ENCODE assay signal across 13 cellular contexts in genomic region chr2:40093036-40093673, GRCh38.
A peak's percentile ranks its signal among the peaks of the same experiment; 100 is the strongest.
DNase-seq lines count a peak whose midpoint lies in the region; ATAC-seq and TF ChIP-seq lines count a peak whose summit lies in the region.
"Had no signal": no experiment of that assay in that cellular context is flagged by ENCODE, and none has a peak within 500 bp of the region (broad histone marks: within the 10 kb centered on the region; RNA-seq: fewer than 3 reads in every experiment).

No MANE protein-coding gene starts in this region.

- intact Hi-C loops in left ventricle myocardium superior (cut with micrococcal nuclease) (no loop called here), Calu3 (cut with micrococcal nuclease; ENCODE audit: unreplicated experiment) (no loop called here)

- H3K36me3 Mint-ChIP-seq in H9 (ENCODE audit: insufficient read depth in 1 of 3, low read depth in 3 of 3) (no peaks in the 10 kb centered on the region), Calu3 (ENCODE audit: insufficient read depth, unreplicated experiment) (no peaks in the 10 kb centered on the region)
- H3K36me3 Mint-ChIP-seq: activated naive CD4-positive, alpha-beta T cell treated with anti-CD3 and anti-CD28 coated beads, Interleukin-2, amount 50 U/mL, for 72 hours had no signal

- H3K27ac Mint-ChIP-seq in H9: no peak overlapping the region
- no peak overlapping the region for H3K27ac Mint-ChIP-seq in Calu3 (ENCODE audit: unreplicated experiment)
- H3K27ac Mint-ChIP-seq: activated naive CD4-positive, alpha-beta T cell treated with anti-CD3 and anti-CD28 coated beads, Interleukin-2, amount 50 U/mL, for 72 hours had no signal

- no peaks in the 10 kb centered on the region for H3K36me3 ChIP-seq in trophoblast cell (ENCODE audit: control insufficient read depth in 1 of 2, insufficient read depth in 2 of 2, low read length in 2 of 2)
- no peaks in the 10 kb centered on the region for H3K36me3 ChIP-seq in tibial nerve
- H3K36me3 ChIP-seq: esophagus squamous epithelium had no signal

- no peak for TF ChIP-seq CTCF in H9 (conservative IDR thresholded peaks at IDR 0.05)
- no peak for TF ChIP-seq CTCF in tibial nerve (IDR thresholded peaks at IDR 0.05)
- no peak for TF ChIP-seq CTCF in Calu3 (IDR thresholded peaks at IDR 0.05; ENCODE audit: unreplicated experiment)

- H3K4ac ChIP-seq in H9 (ENCODE audit: low read depth, low read length): no peak overlapping the region
- H3K4ac ChIP-seq in trophoblast cell (ENCODE audit: low read depth, low read length): no peak overlapping the region

- no CpG with 5 or more reads among the region's 6 CpGs for WGBS in H9 (ENCODE audit: extremely low coverage, insufficient read length, low lambda C conversion rate)
- WGBS in trophoblast cell (ENCODE audit: extremely low coverage, insufficient coverage, insufficient read length): no CpG with 5 or more reads among the region's 6 CpGs
- 43 to 49% methylated on average over 6 of the region's 6 CpGs for WGBS in tibial nerve, 2 donors

- CTCF ChIA-PET in Calu3 (lab: Charles Lee): no interaction called here

- H3K27ac ChIP-seq in H9 (ENCODE audit: insufficient read length, low read depth, low read length) (no peak overlapping the region), trophoblast cell (ENCODE audit: low read depth, low read length) (no peak overlapping the region), tibial nerve (no peak overlapping the region)
- H3K27ac ChIP-seq: esophagus squamous epithelium had no signal

- H3K56ac ChIP-seq in H9 (ENCODE audit: insufficient read length, low read depth, low read length): no peak overlapping the region

- H2BK20ac ChIP-seq in H9 (ENCODE audit: low read depth, low read length, poor library complexity, severe bottlenecking): no peak overlapping the region

- no peaks in the 10 kb centered on the region for H3K9me3 Mint-ChIP-seq in H9
- no peaks in the 10 kb centered on the region for H3K9me3 Mint-ChIP-seq in Calu3 (ENCODE audit: low read depth, unreplicated experiment)
- H3K9me3 Mint-ChIP-seq: activated naive CD4-positive, alpha-beta T cell treated with anti-CD3 and anti-CD28 coated beads, Interleukin-2, amount 50 U/mL, for 72 hours; stimulated activated naive CD8-positive, alpha-beta T cell treated with anti-CD3 and anti-CD28 coated beads, Interleukin-15, amount 100 ng/mL, for 72 hours had no signal

- H4K12ac ChIP-seq in trophoblast cell (ENCODE audit: low read depth, low read length): no peak overlapping the region

- H3T11ph ChIP-seq in H9 (ENCODE audit: low read length): peak overlapping the region; percentile 53

- H3K9me3 ChIP-seq in H9 (ENCODE audit: control insufficient read depth, low read depth, low read length) (no peaks in the 10 kb centered on the region), trophoblast cell (ENCODE audit: insufficient read depth, low read depth, low read length) (no peaks in the 10 kb centered on the region), tibial nerve (no peaks in the 10 kb centered on the region)
- H3K9me3 ChIP-seq: esophagus squamous epithelium had no signal

- H3K27me3 Mint-ChIP-seq in H9 (ENCODE audit: low read depth) (no peaks in the 10 kb centered on the region), Calu3 (ENCODE audit: unreplicated experiment) (no peaks in the 10 kb centered on the region)
- H3K27me3 Mint-ChIP-seq: stimulated activated naive CD8-positive, alpha-beta T cell treated with anti-CD3 and anti-CD28 coated beads, Interleukin-15, amount 100 ng/mL, for 72 hours had no signal

- no peak overlapping the region for H3K14ac ChIP-seq in H9 (ENCODE audit: insufficient read depth, low read length)
- H3K14ac ChIP-seq in trophoblast cell (ENCODE audit: low read length): no peak overlapping the region

- no peaks in the 10 kb centered on the region for H3K4me1 ChIP-seq in H9 (ENCODE audit: insufficient read depth, low read length)
- peaks cover 0 to 2% of the 10 kb centered on the region in 2 experiments for H3K4me1 ChIP-seq in trophoblast cell (ENCODE audit: control insufficient read depth in 1 of 2, insufficient read depth in 2 of 2, low read length in 2 of 2)
- no peaks in the 10 kb centered on the region for H3K4me1 ChIP-seq in tibial nerve

- no peaks in the 10 kb centered on the region for H3K23me2 ChIP-seq in H9 (ENCODE audit: insufficient read length, low read depth, low read length, poor library complexity, severe bottlenecking)

- H4K8ac ChIP-seq in H9 (replicated peaks; ENCODE audit: insufficient read length, low read depth, low read length): no peak overlapping the region
- no peak overlapping the region for H4K8ac ChIP-seq in trophoblast cell (ENCODE audit: low read depth, low read length)

- H3K79me2 ChIP-seq in H9 (ENCODE audit: insufficient read depth, low read length): no peaks in the 10 kb centered on the region
- no peaks in the 10 kb centered on the region for H3K79me2 ChIP-seq in trophoblast cell (ENCODE audit: control insufficient read depth, insufficient read depth, low read length, poor library complexity)

- H2BK5ac ChIP-seq in H9 (ENCODE audit: insufficient read length, low read length): no peak overlapping the region
- no peak overlapping the region for H2BK5ac ChIP-seq in trophoblast cell (ENCODE audit: low read depth, low read length, poor library complexity)

- no peak overlapping the region for H3K4me3 ChIP-seq in trophoblast cell (ENCODE audit: low read depth, low read length)
- H3K4me3 ChIP-seq in tibial nerve: no peak overlapping the region
- H3K4me3 ChIP-seq: esophagus squamous epithelium had no signal

- H2BK120ac ChIP-seq in H9 (ENCODE audit: low read depth, low read length, poor library complexity, severe bottlenecking): no peak overlapping the region
- H2BK120ac ChIP-seq in trophoblast cell (ENCODE audit: insufficient read depth, low read length, poor library complexity): no peak overlapping the region

- no peaks in the 10 kb centered on the region for H4K20me1 ChIP-seq in H9 (ENCODE audit: control insufficient read depth, insufficient read depth, insufficient read length)

- H3K4me1 Mint-ChIP-seq in H9 (peaks cover 5 to 7% of the 10 kb centered on the region in 2 experiments; a peak in 3 of 4 replicates), Calu3 (ENCODE audit: low read depth, unreplicated experiment) (peaks cover 32% of the 10 kb centered on the region)
- H3K4me1 Mint-ChIP-seq: stimulated activated naive CD8-positive, alpha-beta T cell treated with anti-CD3 and anti-CD28 coated beads, Interleukin-15, amount 100 ng/mL, for 72 hours had no signal

- no peaks in the 10 kb centered on the region for H3K27me3 ChIP-seq in H9 (ENCODE audit: insufficient read depth, low read length)
- H3K27me3 ChIP-seq in trophoblast cell (ENCODE audit: insufficient read depth, low read length): no peaks in the 10 kb centered on the region
- H3K27me3 ChIP-seq in tibial nerve: no peaks in the 10 kb centered on the region
- H3K27me3 ChIP-seq: esophagus squamous epithelium had no signal

- H4K91ac ChIP-seq in H9 (ENCODE audit: insufficient read length, low read depth, low read length): no peak overlapping the region
- peak overlapping the region; percentile 37 for H4K91ac ChIP-seq in trophoblast cell (ENCODE audit: low read depth, low read length)

- peak; percentile 42 for ATAC-seq in left ventricle myocardium superior
- ATAC-seq: activated naive CD4-positive, alpha-beta T cell treated with anti-CD3 and anti-CD28 coated beads, Interleukin-2, amount 50 U/mL, for 72 hours; stimulated activated naive CD8-positive, alpha-beta T cell treated with anti-CD3 and anti-CD28 coated beads, Interleukin-15, amount 100 ng/mL, for 72 hours had no signal

- H3K9ac ChIP-seq in H9 (ENCODE audit: extremely low read depth, insufficient read length, low read length) (no peak overlapping the region), trophoblast cell (ENCODE audit: low read length) (no peak overlapping the region)

- H3K4me2 ChIP-seq in H9 (ENCODE audit: insufficient read depth, insufficient read length, low read length) (no peak overlapping the region), trophoblast cell (ENCODE audit: low read length) (no peak overlapping the region)

- TF ChIP-seq EP300 in tibial nerve (IDR thresholded peaks at IDR 0.05): no peak

- BruUV-seq in Calu3 (replicated peaks; lab: Mats Ljungman, UMichigan): no TSS peak

- H3K18ac ChIP-seq in H9 (ENCODE audit: insufficient read length, low read depth, low read length) (peak overlapping the region; percentile 27), trophoblast cell (ENCODE audit: low read length) (no peak overlapping the region)

- TF ChIP-seq POLR2A in tibial nerve (IDR thresholded peaks at IDR 0.05): no peak

- H2BK15ac ChIP-seq in H9 (ENCODE audit: low read depth, low read length): no peak overlapping the region

- no peaks in the 10 kb centered on the region for H3K79me1 ChIP-seq in H9 (ENCODE audit: insufficient read depth, low read depth, low read length, poor library complexity, severe bottlenecking)
- no peaks in the 10 kb centered on the region for H3K79me1 ChIP-seq in trophoblast cell (ENCODE audit: low read length)

- peak overlapping the region; percentile 85 for H2AFZ ChIP-seq in H9 (ENCODE audit: low read length)
- H2AFZ ChIP-seq in trophoblast cell (ENCODE audit: insufficient read depth, low read length, poor library complexity): no peak overlapping the region

- H3K4me3 Mint-ChIP-seq in H9: no peak overlapping the region
- no peak overlapping the region for H3K4me3 Mint-ChIP-seq in Calu3 (ENCODE audit: low read depth, unreplicated experiment)
- H3K4me3 Mint-ChIP-seq: stimulated activated naive CD8-positive, alpha-beta T cell treated with anti-CD3 and anti-CD28 coated beads, Interleukin-15, amount 100 ng/mL, for 72 hours had no signal

- H3K23ac ChIP-seq in H9 (ENCODE audit: insufficient read length, low read depth, low read length) (no peak overlapping the region), trophoblast cell (ENCODE audit: low read length) (no peak overlapping the region)

- no peak overlapping the region for H2AK5ac ChIP-seq in H9 (ENCODE audit: insufficient read length, low read length)
- H2AK5ac ChIP-seq in trophoblast cell (ENCODE audit: low read length): no peak overlapping the region

- DNase-seq in H9 (no peak), astrocyte of the hippocampus (ENCODE audit: low read depth, low spot score) (peak; percentile 63), left ventricle myocardium superior (no peak), trophoblast cell (peak in 1 of 2 donors; percentile 26), iPS-NIHi7 (ENCODE audit: extremely low spot score) (no peak), tibial nerve (ENCODE audit: low spot score in 2 of 2) (no peak), HuH-7 (ENCODE audit: low spot score) (no peak), Calu3 (no peak)
- DNase-seq: activated CD4-positive, CD25-positive, alpha-beta regulatory T cell; esophagus squamous epithelium; NCI-H2029; stimulated activated naive CD8-positive, alpha-beta T cell treated with anti-CD3 and anti-CD28 coated beads, Interleukin-15, amount 100 ng/mL, for 72 hours had no signal

- H2BK12ac ChIP-seq in H9 (ENCODE audit: insufficient read length, low read depth, low read length) (peak overlapping the region; percentile 50), trophoblast cell (ENCODE audit: low read length) (no peak overlapping the region)

- no peak overlapping the region for H4K5ac ChIP-seq in H9 (ENCODE audit: insufficient read length, low read depth, low read length)
